ENCODE assay signal across 8 cellular contexts in the genomic region with DNA sequence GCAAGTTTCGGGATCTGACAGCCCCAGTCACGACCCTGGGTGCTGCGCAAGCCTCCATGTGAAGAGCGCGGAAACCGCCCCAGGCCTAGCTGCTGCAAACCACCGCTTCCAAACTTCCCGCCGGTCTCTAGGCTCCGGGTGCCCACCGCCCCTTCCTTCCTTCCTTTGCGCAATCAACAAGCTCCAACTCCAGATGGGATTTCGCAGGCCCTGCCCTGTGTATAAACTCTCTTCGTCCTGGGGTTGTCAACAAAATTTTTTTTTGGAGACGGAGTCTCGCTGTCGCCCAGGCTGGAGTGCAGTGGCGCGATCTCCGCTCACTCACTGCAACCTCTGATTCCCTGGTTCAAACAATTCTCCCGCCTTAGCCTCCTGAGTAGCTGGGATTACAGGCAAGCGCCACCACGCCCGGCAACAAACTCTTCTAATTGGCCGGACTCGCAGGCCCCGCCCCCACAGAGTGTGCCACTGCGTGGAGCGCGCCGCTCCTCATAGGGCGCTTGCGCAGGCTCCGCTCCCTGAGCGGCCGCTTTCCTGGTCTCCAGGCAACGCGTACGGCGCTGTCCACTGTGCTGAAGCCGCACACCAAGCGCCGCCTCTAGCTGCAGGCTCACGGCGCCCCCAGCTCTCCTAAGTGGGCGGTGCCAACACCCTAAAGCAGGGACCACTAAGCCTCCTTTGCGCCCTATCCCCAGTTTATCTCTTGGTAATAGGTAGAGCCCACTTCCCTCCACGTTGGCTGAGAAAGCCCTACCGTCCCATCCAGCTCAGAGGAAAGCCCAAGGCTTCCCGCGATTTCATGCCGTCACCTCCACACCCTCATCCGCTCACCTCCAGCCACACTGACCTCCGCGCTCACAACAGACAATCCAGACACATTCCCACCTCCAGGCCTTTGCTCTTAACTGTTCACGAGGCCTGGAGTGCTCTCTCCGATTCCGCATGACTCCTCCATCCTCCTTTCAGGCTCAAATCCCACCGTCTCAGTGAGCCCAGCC. TPM values are rescaled to one million over a fixed set of nuclear protein-coding genes. Genes with fewer than 3 reads are reported as not detected.
DNase-seq lines count a peak whose midpoint lies in the region; TF ChIP-seq lines count a peak whose summit lies in the region.

No MANE protein-coding gene starts in this region.

- CTCF ChIA-PET in A673 (lab: Charles Lee) = interaction anchor here (0.6 to 1.2 kb wide), 4 partner anchors 11 to 212 kb away, joined by 3 to 9 read pairs (median 6); no protein-coding TSS in a partner anchor

- H3K4me3 ChIP-seq in A673 (ENCODE audit: low read depth, low read length, poor library complexity, severe bottlenecking) (peak overlapping the region; percentile 31), HUES6 (ENCODE audit: low read depth, low read length) (peak overlapping the region; percentile 60), NT2/D1 (ENCODE audit: insufficient read length, low read depth) (no peak overlapping the region), endocrine pancreas (ENCODE audit: control insufficient read depth, insufficient read depth, low read length) (peak overlapping the region; percentile 58), mesendoderm (ENCODE audit: low read length) (no peak overlapping the region)

- TF ChIP-seq CTCF in A673 (conservative IDR thresholded peaks at IDR 0.05; ENCODE audit: low read depth, low read length) = no peak

- H3K4me1 ChIP-seq in A673 (ENCODE audit: insufficient read depth, low read length, poor library complexity, severe bottlenecking) (peaks cover 10% of the 10 kb centered on the region), HUES6 (ENCODE audit: control insufficient read depth, insufficient read depth, low read length) (peaks cover 9% of the 10 kb centered on the region; the same call in 1 of the 2 replicates), NT2/D1 (ENCODE audit: insufficient read depth, insufficient read length) (peaks cover 16% of the 10 kb centered on the region), endocrine pancreas (ENCODE audit: control insufficient read depth, insufficient read depth, low read length) (no peaks in the 10 kb centered on the region), mesendoderm (ENCODE audit: control insufficient read depth, low read depth, low read length) (no peaks in the 10 kb centered on the region)

- H2AK5ac ChIP-seq in mesendoderm (ENCODE audit: low read length) = no peak overlapping the region

- H3K27me3 ChIP-seq in A673 (replicated peaks; ENCODE audit: insufficient read depth, low read depth, low read length, poor library complexity) (no peaks in the 10 kb centered on the region), HUES6 (ENCODE audit: control insufficient read depth, insufficient read depth, low read length) (no peaks in the 10 kb centered on the region), NT2/D1 (ENCODE audit: insufficient read depth, insufficient read length) (no peaks in the 10 kb centered on the region), endocrine pancreas (ENCODE audit: control insufficient read depth, insufficient read depth, low read length) (no peaks in the 10 kb centered on the region), mesendoderm (ENCODE audit: insufficient read depth, low read length, poor library complexity) (no peaks in the 10 kb centered on the region)

- no peak overlapping the region for H2BK120ac ChIP-seq in mesendoderm (ENCODE audit: low read depth, low read length)

- no CpG with 5 or more reads among the region's 59 CpGs for WGBS in mesendoderm (ENCODE audit: extremely low coverage, insufficient coverage, low lambda C conversion rate)

- intact Hi-C loops in A673 (cut with micrococcal nuclease; ENCODE audit: unreplicated experiment) = loop anchor here (5.0 kb wide), 3 partner anchors 128 to 218 kb away; a partner anchor contains a TSS

- no peak overlapping the region for H2BK15ac ChIP-seq in mesendoderm (replicated peaks; ENCODE audit: low read depth)

- POLR2A ChIA-PET in A673 (lab: Charles Lee; ENCODE audit: low non-redundant PET) = interaction anchor here (0.6 kb wide), 2 partner anchors 18 to 34 kb away, joined by 3 to 4 read pairs; no protein-coding TSS in a partner anchor

- H2BK5ac ChIP-seq in mesendoderm (ENCODE audit: low read length) = no peak overlapping the region

- H3K56ac ChIP-seq in mesendoderm (ENCODE audit: low read length) = no peak overlapping the region

- peak overlapping the region; percentile 17 for H3K4me2 ChIP-seq in mesendoderm (ENCODE audit: low read length)

- DNase-seq in A673 (ENCODE audit: low spot score) (peak; percentile 99), GM19238 (ENCODE audit: insufficient read length, low spot score) (peak; percentile 95), NT2/D1 (ENCODE audit: low read depth, low spot score) (peak; percentile 97), mesendoderm (peak; percentile 98)
- peak; percentile 73 for DNase-seq in activated CD8-positive, alpha-beta memory T cell treated with anti-CD3 and anti-CD28 coated beads, Interleukin-2, amount 50 U/mL, for 24 hours (ENCODE audit: extremely low read depth)
- DNase-seq in stimulated activated CD8-positive, alpha-beta memory T cell treated with anti-CD3 and anti-CD28 coated beads, Interleukin-15, amount 100 ng/mL, for 24 hours (ENCODE audit: low read depth) = peak; percentile 69

- H4K5ac ChIP-seq in mesendoderm (ENCODE audit: low read length) = no peak overlapping the region

- no peak overlapping the region for H3K23ac ChIP-seq in mesendoderm (ENCODE audit: low read length)

- H3K79me1 ChIP-seq in mesendoderm (ENCODE audit: low read length) = peaks cover 4% of the 10 kb centered on the region

- H3K36me3 ChIP-seq in A673 (ENCODE audit: insufficient read depth, low read length, poor library complexity, severe bottlenecking) (peaks cover 21% of the 10 kb centered on the region), HUES6 (ENCODE audit: control insufficient read depth, insufficient read depth, low read length) (peaks cover 22% of the 10 kb centered on the region), NT2/D1 (ENCODE audit: insufficient read depth, insufficient read length, low read length) (peaks cover 23% of the 10 kb centered on the region), endocrine pancreas (ENCODE audit: control insufficient read depth, insufficient read depth, low read length) (no peaks in the 10 kb centered on the region), mesendoderm (ENCODE audit: control insufficient read depth, insufficient read depth, low read length) (peaks cover 11% of the 10 kb centered on the region)

- no peak overlapping the region for H4K8ac ChIP-seq in mesendoderm (ENCODE audit: low read depth, low read length)

- H3K18ac ChIP-seq in mesendoderm (ENCODE audit: low read length) = no peak overlapping the region

- BruUV-seq in A673 (replicated peaks; lab: Mats Ljungman, UMichigan) = no TSS peak

- H3K27ac ChIP-seq in A673 (ENCODE audit: low read depth, low read length, poor library complexity, severe bottlenecking) (peak overlapping the region; percentile 62), HUES6 (ENCODE audit: low read depth, low read length) (no peak overlapping the region; the same call in 1 of the 2 replicates), mesendoderm (ENCODE audit: low read depth, low read length) (no peak overlapping the region)

- no peaks in the 10 kb centered on the region for H3K9me3 ChIP-seq in A673 (ENCODE audit: low read depth, low read length, poor library complexity, severe bottlenecking)
- no peaks in the 10 kb centered on the region for H3K9me3 ChIP-seq in HUES6 (ENCODE audit: control insufficient read depth, insufficient read depth, low read depth, low read length)
- H3K9me3 ChIP-seq in NT2/D1 (ENCODE audit: insufficient read depth, low read length) = no peaks in the 10 kb centered on the region
- no peaks in the 10 kb centered on the region for H3K9me3 ChIP-seq in endocrine pancreas (ENCODE audit: control insufficient read depth, low read length)

- no peaks in the 10 kb centered on the region for H3K79me2 ChIP-seq in mesendoderm (ENCODE audit: control insufficient read depth, insufficient read depth, low read length)

- H3K9ac ChIP-seq in HUES6 (ENCODE audit: low read length) (peak overlapping the region; percentile 57), NT2/D1 (ENCODE audit: insufficient read length, low read depth) (peak overlapping the region; percentile 58), endocrine pancreas (ENCODE audit: control insufficient read depth, insufficient read depth, low read length) (peak overlapping the region; percentile 1), mesendoderm (ENCODE audit: low read length) (peak overlapping the region; percentile 35)

- H3K4ac ChIP-seq in mesendoderm (ENCODE audit: low read depth, low read length) = no peak overlapping the region

RNA-seq across cellular contexts. Expression of a gene that starts 5.5 kb away (rescaled TPM):
- 82.4 and 89.6 TPM in 2 replicates for total RNA-seq in A673 (2021)
- polyA plus RNA-seq in mesendoderm (2013, experiment 1 of 2) = 29.5 TPM
- polyA plus RNA-seq in mesendoderm (2013, experiment 2 of 2) = 28.5 TPM

RNA-seq across cellular contexts. Expression of a gene that starts 22.2 kb away (rescaled TPM):
- total RNA-seq in A673 (2021) = 143 and 155 TPM in 2 replicates
- polyA plus RNA-seq in mesendoderm (2013, experiment 1 of 2) = 61.4 TPM
- 60.6 TPM for polyA plus RNA-seq in mesendoderm (2013, experiment 2 of 2)

RNA-seq across cellular contexts. Expression of a gene that starts 41.6 kb away (rescaled TPM):
- total RNA-seq in A673 (2021) = 665 and 683 TPM in 2 replicates
- polyA plus RNA-seq in mesendoderm (2013, experiment 1 of 2) = 413 TPM
- 408 TPM for polyA plus RNA-seq in mesendoderm (2013, experiment 2 of 2)

Comparison
In these comparisons a context has a peak if more than half of its experiments do, and no peak if none do; other contexts are left out.
1. H3K4me3 ChIP-seq: peak in A673 (single experiment), HUES6 (single experiment) and endocrine pancreas (single experiment); none in NT2/D1 (single experiment) and mesendoderm (single experiment).
2. H3K9ac ChIP-seq: peak in every context shown above with its lines; median percentile 58 in NT2/D1; 57 in HUES6; 35 in mesendoderm; 1 in endocrine pancreas.
3. Peak in every context shown above with its lines, with median percentiles within 50 percentile points of each other: DNase-seq.